Comparison of ENCODE assay signal across 10 cellular contexts in the genomic region with DNA sequence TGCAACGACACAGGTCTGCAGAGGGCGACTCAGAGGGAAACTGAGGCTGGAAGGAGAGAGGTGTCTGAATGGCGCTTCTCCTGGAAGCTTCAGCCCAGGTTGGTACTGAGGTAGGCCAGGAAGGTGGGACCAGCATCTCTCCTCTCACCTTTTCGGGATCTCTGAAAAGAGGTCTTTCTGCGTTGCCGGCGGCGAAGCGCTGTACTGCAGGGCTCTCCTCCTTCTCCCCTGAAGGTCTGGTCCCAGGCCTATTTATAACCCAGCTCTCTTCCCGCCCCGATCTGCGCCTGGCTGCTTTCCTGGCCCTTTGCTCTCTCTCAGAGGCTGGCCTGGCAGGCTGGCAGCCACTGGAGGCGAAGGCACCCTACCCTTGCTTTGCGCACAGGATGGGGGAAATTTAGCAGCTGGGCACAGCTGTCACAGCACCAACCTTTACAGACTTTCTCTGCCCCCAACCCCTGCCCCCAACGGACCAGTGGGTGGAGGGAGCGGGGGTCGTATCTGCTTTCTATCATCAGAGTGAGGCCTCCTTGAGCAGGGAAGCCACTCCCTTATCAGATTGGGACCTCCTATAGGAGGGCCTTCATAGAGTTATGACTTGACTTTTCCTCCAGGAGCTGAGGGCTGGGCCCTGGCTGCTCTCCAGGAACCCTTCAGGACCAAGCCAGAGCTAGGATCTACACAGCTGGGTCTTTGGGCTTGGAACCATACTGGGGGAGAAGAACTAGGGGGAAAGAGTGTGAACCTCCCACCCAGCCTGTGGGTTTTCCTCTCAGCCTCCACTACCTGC. TPM values are rescaled to one million over a fixed set of nuclear protein-coding genes. Genes with fewer than 3 reads are reported as not detected.
A peak's percentile ranks its signal among the peaks of the same experiment; 100 is the strongest.
DNase-seq lines count a peak whose midpoint lies in the region; ATAC-seq and TF ChIP-seq lines count a peak whose summit lies in the region.
"Had no signal": no experiment of that assay in that cellular context is flagged by ENCODE, and none has a peak within 500 bp of the region (broad histone marks: within the 10 kb centered on the region; RNA-seq: fewer than 3 reads in every experiment).

No MANE protein-coding gene starts in this region.

- H3K79me2 ChIP-seq in smooth muscle cell (ENCODE audit: low read depth): no peaks in the 10 kb centered on the region

- DNase-seq in LHCN-M2 (ENCODE audit: low read depth): peak; percentile 55
- DNase-seq in choroid plexus epithelial cell (ENCODE audit: low read depth): no peak
- peak; percentile 36 for DNase-seq in left kidney (ENCODE audit: low read depth, low spot score)
- DNase-seq in smooth muscle cell (lab: John Stamatoyannopoulos, UW; ENCODE audit: unreplicated experiment): no peak
- no peak for DNase-seq in putamen (ENCODE audit: low spot score)
- no peak for DNase-seq in NCI-H510A treated with DMSO at 0.1 percent for 48 hours (lab: John Stamatoyannopoulos, UW)
- DNase-seq: activated T-cell treated with anti-CD3 and anti-CD28 coated beads, Interleukin-2, amount 50 U/mL, for 48 hours had no signal

- peak overlapping the region; percentile 87 for H3K4me2 ChIP-seq in smooth muscle cell

- no peaks in the 10 kb centered on the region for H3K36me3 ChIP-seq in smooth muscle cell (ENCODE audit: low read depth)

- H3K9ac ChIP-seq in smooth muscle cell (ENCODE audit: low read depth): no peak overlapping the region

- H3K9me3 ChIP-seq in smooth muscle cell (replicated peaks; ENCODE audit: low read depth): no peaks in the 10 kb centered on the region

- H3F3A ChIP-seq in smooth muscle cell (ENCODE audit: low read depth): no peaks in the 10 kb centered on the region

- H3K4me1 ChIP-seq in smooth muscle cell (ENCODE audit: low read depth): peaks cover 18% of the 10 kb centered on the region

- TF ChIP-seq CTCF in choroid plexus epithelial cell (conservative IDR thresholded peaks at IDR 0.05; ENCODE audit: low read depth, low read length): no peak
- TF ChIP-seq CTCF in smooth muscle cell (IDR thresholded peaks at IDR 0.05; ENCODE audit: borderline replicate concordance, insufficient read depth, poor library complexity, severe bottlenecking): no peak

- H3K4me3 ChIP-seq in choroid plexus epithelial cell (ENCODE audit: low read depth, low read length): peak overlapping the region; percentile 60
- peak overlapping the region; percentile 54 for H3K4me3 ChIP-seq in smooth muscle cell

- H2AFZ ChIP-seq in smooth muscle cell (ENCODE audit: low read depth): no peak overlapping the region

- peaks cover 29% of the 10 kb centered on the region for H3K27me3 ChIP-seq in smooth muscle cell (ENCODE audit: low read depth)

- no peaks in the 10 kb centered on the region for H4K20me1 ChIP-seq in smooth muscle cell (ENCODE audit: low read depth)

- no peak for ATAC-seq in HG03565 (IDR thresholded peaks at IDR 0.05; ENCODE audit: unreplicated experiment)
- no peak for ATAC-seq in GM18520 (IDR thresholded peaks at IDR 0.05; ENCODE audit: unreplicated experiment)

- WGBS in smooth muscle cell (ENCODE audit: low lambda C conversion rate): 50% methylated on average over 17 of the region's 17 CpGs

- H3K27ac ChIP-seq in smooth muscle cell (ENCODE audit: low read depth): no peak overlapping the region

RNA-seq across cellular contexts. Expression of a gene that starts 1.1 kb away (rescaled TPM):
- total RNA-seq in LHCN-M2 (2014; rRNA removed): 44.2 and 59.5 TPM in 2 replicates
- 173 TPM for polyA plus RNA-seq in LHCN-M2 (2012)
- 1.6 and 2.1 TPM in 2 replicates for total RNA-seq in smooth muscle cell
- polyA plus RNA-seq in smooth muscle cell: 0.64 and 2.5 TPM in 2 replicates
- total RNA-seq: OCI-LY7 had no signal

Comparison
In these comparisons a context has a peak if more than half of its experiments do, and no peak if none do; other contexts are left out.
1. DNase-seq: peak in LHCN-M2 (single experiment) and left kidney (single experiment); none in choroid plexus epithelial cell (single experiment), smooth muscle cell (single experiment), putamen (single experiment) and NCI-H510A treated with DMSO at 0.1 percent for 48 hours (single experiment).
2. RNA of a gene that starts 1.1 kb away (total RNA-seq): 44.2 to 59.5 TPM in LHCN-M2; 1.6 to 2.1 TPM in smooth muscle cell; every median in the first group is over 10 times any median in the second.